ENCODE assay signal across 8 cellular contexts in genomic region chr9:130186839-130187522, GRCh38. TPM values are rescaled to one million over a fixed set of nuclear protein-coding genes. Genes with fewer than 3 reads are reported as not detected.
DNase-seq lines count a peak whose midpoint lies in the region; ATAC-seq and TF ChIP-seq lines count a peak whose summit lies in the region.

No MANE protein-coding gene starts in this region.

- H3K27ac ChIP-seq in hepatocyte (peak overlapping the region; percentile 71), transverse colon (peak overlapping the region; percentile 71 to 87 (median 81))

- H3K36me3 ChIP-seq in hepatocyte (replicated peaks; ENCODE audit: insufficient read depth, low read depth) (no peaks in the 10 kb centered on the region), transverse colon (no peaks in the 10 kb centered on the region)

- POLR2A ChIA-PET in GM10248 (lab: Yijun Ruan, JAX) = no interaction called here

- H2AFZ ChIP-seq in hepatocyte = no peak overlapping the region

- DNase-seq in stimulated activated CD4-positive, alpha-beta T cell treated with anti-CD3 and anti-CD28 coated beads, Interleukin-15, amount 100 ng/mL, for 24 hours = peak; percentile 30
- DNase-seq in stimulated activated CD4-positive, alpha-beta T cell treated with anti-CD3 and anti-CD28 coated beads, Interleukin-2, amount 100 ng/mL, for 48 hours = no peak
- peak; percentile 87 for DNase-seq in hepatocyte (ENCODE audit: low spot score)
- peak; percentile 80 for DNase-seq in transverse colon
- DNase-seq in GM10248 (ENCODE audit: extremely low spot score) = no peak

- H3K9me3 ChIP-seq in hepatocyte (ENCODE audit: low read depth) = no peaks in the 10 kb centered on the region
- no peaks in the 10 kb centered on the region for H3K9me3 ChIP-seq in transverse colon

- H3K27ac Mint-ChIP-seq in activated T-helper 17 cell treated with anti-CD3 and anti-CD28 coated beads, Interleukin-2, amount 50 U/mL, for 72 hours = no peak overlapping the region

- H3K4me3 ChIP-seq in hepatocyte (no peak overlapping the region), transverse colon (peak overlapping the region; percentile 6 to 37 (median 24))

- CTCF ChIA-PET in GM10248 (lab: Yijun Ruan, JAX) = no interaction called here

- H3K9me3 Mint-ChIP-seq in activated T-helper 17 cell treated with anti-CD3 and anti-CD28 coated beads, Interleukin-2, amount 50 U/mL, for 72 hours = no peaks in the 10 kb centered on the region

- no peaks in the 10 kb centered on the region for H3K27me3 Mint-ChIP-seq in activated T-helper 17 cell treated with anti-CD3 and anti-CD28 coated beads, Interleukin-2, amount 50 U/mL, for 72 hours

- H3K27me3 ChIP-seq in hepatocyte (no peaks in the 10 kb centered on the region), transverse colon (no peaks in the 10 kb centered on the region)

- no peak for TF ChIP-seq EP300 in transverse colon (IDR thresholded peaks at IDR 0.05; ENCODE audit: low read depth)

- no peaks in the 10 kb centered on the region for H4K20me1 ChIP-seq in hepatocyte (ENCODE audit: insufficient read depth, poor library complexity, severe bottlenecking)

- TF ChIP-seq CTCF in hepatocyte (IDR thresholded peaks at IDR 0.05; ENCODE audit: poor library complexity) = no peak
- no peak for TF ChIP-seq CTCF in transverse colon (IDR thresholded peaks at IDR 0.05)
- TF ChIP-seq CTCF in GM10248 (IDR thresholded peaks at IDR 0.05; ENCODE audit: control extremely low read depth, extremely low read depth, low read depth, missing control alignments) = no peak

- in situ Hi-C loops in transverse colon (cut with MboI; ENCODE audit: low pct_ligation_motif_present in 1 of 4, low pct_unique_long_range_greater_than_20kb in 1 of 4, low sequenced_read_pairs in 3 of 4) = no loop called here

- H3K4me3 Mint-ChIP-seq in activated T-helper 17 cell treated with anti-CD3 and anti-CD28 coated beads, Interleukin-2, amount 50 U/mL, for 72 hours = no peak overlapping the region

- intact Hi-C loops in transverse colon (cut with DNase I; ENCODE audit: low total_unique reads) = no loop called here

- peaks cover 37% of the 10 kb centered on the region for H3K4me1 ChIP-seq in hepatocyte (ENCODE audit: insufficient read depth)
- peaks cover 8 to 61% (median 46%) of the 10 kb centered on the region in 4 donors for H3K4me1 ChIP-seq in transverse colon

- TF ChIP-seq POLR2A in transverse colon (IDR thresholded peaks at IDR 0.05) = peak; percentile 50

- H3K4me2 ChIP-seq in hepatocyte = peak overlapping the region; percentile 78

- H3K4me1 Mint-ChIP-seq in activated T-helper 17 cell treated with anti-CD3 and anti-CD28 coated beads, Interleukin-2, amount 50 U/mL, for 72 hours = no peaks in the 10 kb centered on the region

- no peaks in the 10 kb centered on the region for H3K36me3 Mint-ChIP-seq in activated T-helper 17 cell treated with anti-CD3 and anti-CD28 coated beads, Interleukin-2, amount 50 U/mL, for 72 hours (ENCODE audit: low read depth)

- peak; percentile 53 for ATAC-seq in activated T-helper 17 cell treated with anti-CD3 and anti-CD28 coated beads, Interleukin-2, amount 50 U/mL, for 72 hours (replicated peaks)
- ATAC-seq in HG02884 (IDR thresholded peaks at IDR 0.05; ENCODE audit: unreplicated experiment) = no peak
- ATAC-seq in HG03139 (IDR thresholded peaks at IDR 0.05; ENCODE audit: unreplicated experiment) = no peak

- 64% methylated on average over 21 of the region's 25 CpGs for WGBS in hepatocyte (ENCODE audit: low lambda C conversion rate, missing lambda C conversion rate)
- 56% methylated on average over 16 of the region's 25 CpGs; no CpG with 5 or more reads in 1 of the 2 donors for WGBS in transverse colon (ENCODE audit: low coverage in 1 of 2), 2 donors

- no peaks in the 10 kb centered on the region for H3K9me2 ChIP-seq in hepatocyte (replicated peaks; ENCODE audit: insufficient read depth)

- peaks cover 66% of the 10 kb centered on the region for H3K79me2 ChIP-seq in hepatocyte

RNA-seq across cellular contexts. Expression of gene NCS1, which starts 14.8 kb away (rescaled TPM):
- total RNA-seq in activated T-helper 17 cell treated with anti-CD3 and anti-CD28 coated beads, Interleukin-2, amount 50 U/mL, for 72 hours = 10 to 100 TPM; 14.0 to 30.4 TPM
- 16.8 and 16.9 TPM in 2 replicates for total RNA-seq in hepatocyte
- polyA plus RNA-seq in hepatocyte = 20.9 and 25.3 TPM in 2 replicates
- 10 to 100 TPM; 11.9 to 66.5 (median 25.9) TPM for total RNA-seq in transverse colon

Comparison
In these comparisons a context has a peak if more than half of its experiments do, and no peak if none do; other contexts are left out.
1. DNase-seq: peak in stimulated activated CD4-positive, alpha-beta T cell treated with anti-CD3 and anti-CD28 coated beads, Interleukin-15, amount 100 ng/mL, for 24 hours (single experiment), hepatocyte (single experiment) and transverse colon (single experiment); none in stimulated activated CD4-positive, alpha-beta T cell treated with anti-CD3 and anti-CD28 coated beads, Interleukin-2, amount 100 ng/mL, for 48 hours (0 of 2) and GM10248 (single experiment).